In genomic region chr19:54159352-54160181, GRCh38 we compare ENCODE assay signal across 1 cellular context.
A peak's percentile ranks its signal among the peaks of the same experiment; 100 is the strongest.
TF ChIP-seq lines count a peak whose summit lies in the region.

Gene LENG1, minus strand, starts transcription at chr19:54159721. Its CDS starts 26 bp downstream, at chr19:54159695.

TF ChIP-seq in HepG2, 621 proteins besides CTCF, POLR2A, EP300 and RAD21 (continued from another document and continues in another):
- peak; percentile 57; the same call in 1 of the 2 replicates for TF ChIP-seq ZMAT3 (CRISPR knock-in tag; conservative IDR thresholded peaks at IDR 0.05)
- TF ChIP-seq ZNF17 (CRISPR knock-in tag; IDR thresholded peaks at IDR 0.05), result no peak
- no peak for TF ChIP-seq ZNF207 (IDR thresholded peaks at IDR 0.05; ENCODE audit: borderline replicate concordance)
- no peak for TF ChIP-seq FOXM1 (CRISPR knock-in tag; IDR thresholded peaks at IDR 0.05)
- no peak for TF ChIP-seq ZNF549 (CRISPR knock-in tag; IDR thresholded peaks at IDR 0.05)
- 0 out of 2 replicates have a peak, but pooled peaks have one; percentile 37 for TF ChIP-seq ARNTL (CRISPR knock-in tag; IDR thresholded peaks at IDR 0.05)
- TF ChIP-seq ZNF607 (CRISPR knock-in tag; IDR thresholded peaks at IDR 0.05; ENCODE audit: borderline replicate concordance), result no peak; the same call in 1 of the 2 replicates
- no peak for TF ChIP-seq ZNF674 (CRISPR knock-in tag; IDR thresholded peaks at IDR 0.05; ENCODE audit: low read depth)
- peak; percentile 66 for TF ChIP-seq DR1 (CRISPR knock-in tag; IDR thresholded peaks at IDR 0.05)
- TF ChIP-seq, protein P1, sequence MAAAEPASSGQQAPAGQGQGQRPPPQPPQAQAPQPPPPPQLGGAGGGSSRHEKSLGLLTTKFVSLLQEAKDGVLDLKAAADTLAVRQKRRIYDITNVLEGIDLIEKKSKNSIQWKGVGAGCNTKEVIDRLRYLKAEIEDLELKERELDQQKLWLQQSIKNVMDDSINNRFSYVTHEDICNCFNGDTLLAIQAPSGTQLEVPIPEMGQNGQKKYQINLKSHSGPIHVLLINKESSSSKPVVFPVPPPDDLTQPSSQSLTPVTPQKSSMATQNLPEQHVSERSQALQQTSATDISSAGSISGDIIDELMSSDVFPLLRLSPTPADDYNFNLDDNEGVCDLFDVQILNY (CRISPR knock-in tag; conservative IDR thresholded peaks at IDR 0.05), result peak; percentile 89; the same call in 1 of the 2 replicates
- no peak for TF ChIP-seq MLXIP (CRISPR knock-in tag; IDR thresholded peaks at IDR 0.05; ENCODE audit: borderline replicate concordance)
- no peak for TF ChIP-seq GFI1 (CRISPR knock-in tag; IDR thresholded peaks at IDR 0.05; ENCODE audit: borderline replicate concordance)
- TF ChIP-seq MEIS2 (CRISPR knock-in tag; IDR thresholded peaks at IDR 0.05), result 0 out of 2 replicates have a peak, but pooled peaks have one; percentile 52
- no peak for TF ChIP-seq NR2F1 (CRISPR knock-in tag; IDR thresholded peaks at IDR 0.05)
- TF ChIP-seq ZFP36L1 (CRISPR knock-in tag; IDR thresholded peaks at IDR 0.05), result no peak
- TF ChIP-seq ELF3 (CRISPR knock-in tag; IDR thresholded peaks at IDR 0.05), result peak; percentile 11
- TF ChIP-seq HMG20B (CRISPR knock-in tag; conservative IDR thresholded peaks at IDR 0.05), result no peak
- TF ChIP-seq, protein P2, sequence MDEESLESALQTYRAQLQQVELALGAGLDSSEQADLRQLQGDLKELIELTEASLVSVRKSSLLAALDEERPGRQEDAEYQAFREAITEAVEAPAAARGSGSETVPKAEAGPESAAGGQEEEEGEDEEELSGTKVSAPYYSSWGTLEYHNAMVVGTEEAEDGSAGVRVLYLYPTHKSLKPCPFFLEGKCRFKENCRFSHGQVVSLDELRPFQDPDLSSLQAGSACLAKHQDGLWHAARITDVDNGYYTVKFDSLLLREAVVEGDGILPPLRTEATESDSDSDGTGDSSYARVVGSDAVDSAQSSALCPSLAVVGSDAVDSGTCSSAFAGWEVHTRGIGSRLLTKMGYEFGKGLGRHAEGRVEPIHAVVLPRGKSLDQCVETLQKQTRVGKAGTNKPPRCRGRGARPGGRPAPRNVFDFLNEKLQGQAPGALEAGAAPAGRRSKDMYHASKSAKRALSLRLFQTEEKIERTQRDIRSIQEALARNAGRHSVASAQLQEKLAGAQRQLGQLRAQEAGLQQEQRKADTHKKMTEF (CRISPR knock-in tag; IDR thresholded peaks at IDR 0.05), result peak; percentile 62; the same call in 1 of the 2 replicates
- TF ChIP-seq ZNF724P (CRISPR knock-in tag; IDR thresholded peaks at IDR 0.05; ENCODE audit: borderline replicate concordance), result no peak
- 0 out of 2 replicates have a peak, but pooled peaks have one; percentile 53 for TF ChIP-seq ZNF563 (CRISPR knock-in tag; IDR thresholded peaks at IDR 0.05)
- TF ChIP-seq ZNF564 (CRISPR knock-in tag; IDR thresholded peaks at IDR 0.05), result no peak
- TF ChIP-seq NR1H2 (CRISPR knock-in tag; IDR thresholded peaks at IDR 0.05; ENCODE audit: borderline replicate concordance, low read depth), result no peak
- TF ChIP-seq, protein P3, sequence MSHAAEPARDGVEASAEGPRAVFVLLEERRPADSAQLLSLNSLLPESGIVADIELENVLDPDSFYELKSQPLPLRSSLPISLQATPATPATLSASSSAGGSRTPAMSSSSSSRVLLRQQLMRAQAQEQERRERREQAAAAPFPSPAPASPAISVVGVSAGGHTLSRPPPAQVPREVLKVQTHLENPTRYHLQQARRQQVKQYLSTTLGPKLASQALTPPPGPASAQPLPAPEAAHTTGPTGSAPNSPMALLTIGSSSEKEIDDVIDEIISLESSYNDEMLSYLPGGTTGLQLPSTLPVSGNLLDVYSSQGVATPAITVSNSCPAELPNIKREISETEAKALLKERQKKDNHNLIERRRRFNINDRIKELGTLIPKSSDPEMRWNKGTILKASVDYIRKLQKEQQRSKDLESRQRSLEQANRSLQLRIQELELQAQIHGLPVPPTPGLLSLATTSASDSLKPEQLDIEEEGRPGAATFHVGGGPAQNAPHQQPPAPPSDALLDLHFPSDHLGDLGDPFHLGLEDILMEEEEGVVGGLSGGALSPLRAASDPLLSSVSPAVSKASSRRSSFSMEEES (CRISPR knock-in tag; IDR thresholded peaks at IDR 0.05), result 0 out of 2 replicates have a peak, but pooled peaks have one; percentile 13
- TF ChIP-seq ZNF234 (CRISPR knock-in tag; conservative IDR thresholded peaks at IDR 0.05), result no peak
- TF ChIP-seq NBN (conservative IDR thresholded peaks at IDR 0.05), result no peak
- TF ChIP-seq, protein P4, sequence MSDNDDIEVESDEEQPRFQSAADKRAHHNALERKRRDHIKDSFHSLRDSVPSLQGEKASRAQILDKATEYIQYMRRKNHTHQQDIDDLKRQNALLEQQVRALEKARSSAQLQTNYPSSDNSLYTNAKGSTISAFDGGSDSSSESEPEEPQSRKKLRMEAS (IDR thresholded peaks at IDR 0.05), result peak; percentile 81
- TF ChIP-seq ZNF580 (CRISPR knock-in tag; IDR thresholded peaks at IDR 0.05; ENCODE audit: borderline replicate concordance, low read depth), result peak; percentile 48
- TF ChIP-seq, protein P5, sequence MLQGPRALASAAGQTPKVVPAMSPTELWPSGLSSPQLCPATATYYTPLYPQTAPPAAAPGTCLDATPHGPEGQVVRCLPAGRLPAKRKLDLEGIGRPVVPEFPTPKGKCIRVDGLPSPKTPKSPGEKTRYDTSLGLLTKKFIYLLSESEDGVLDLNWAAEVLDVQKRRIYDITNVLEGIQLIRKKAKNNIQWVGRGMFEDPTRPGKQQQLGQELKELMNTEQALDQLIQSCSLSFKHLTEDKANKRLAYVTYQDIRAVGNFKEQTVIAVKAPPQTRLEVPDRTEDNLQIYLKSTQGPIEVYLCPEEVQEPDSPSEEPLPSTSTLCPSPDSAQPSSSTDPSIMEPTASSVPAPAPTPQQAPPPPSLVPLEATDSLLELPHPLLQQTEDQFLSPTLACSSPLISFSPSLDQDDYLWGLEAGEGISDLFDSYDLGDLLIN (CRISPR knock-in tag; IDR thresholded peaks at IDR 0.05; ENCODE audit: borderline replicate concordance), result no peak
- TF ChIP-seq, protein P6, sequence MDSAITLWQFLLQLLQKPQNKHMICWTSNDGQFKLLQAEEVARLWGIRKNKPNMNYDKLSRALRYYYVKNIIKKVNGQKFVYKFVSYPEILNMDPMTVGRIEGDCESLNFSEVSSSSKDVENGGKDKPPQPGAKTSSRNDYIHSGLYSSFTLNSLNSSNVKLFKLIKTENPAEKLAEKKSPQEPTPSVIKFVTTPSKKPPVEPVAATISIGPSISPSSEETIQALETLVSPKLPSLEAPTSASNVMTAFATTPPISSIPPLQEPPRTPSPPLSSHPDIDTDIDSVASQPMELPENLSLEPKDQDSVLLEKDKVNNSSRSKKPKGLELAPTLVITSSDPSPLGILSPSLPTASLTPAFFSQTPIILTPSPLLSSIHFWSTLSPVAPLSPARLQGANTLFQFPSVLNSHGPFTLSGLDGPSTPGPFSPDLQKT (CRISPR knock-in tag; IDR thresholded peaks at IDR 0.05; ENCODE audit: borderline replicate concordance), result no peak
- TF ChIP-seq ZKSCAN1 (IDR thresholded peaks at IDR 0.05; ENCODE audit: low read length), result no peak
- TF ChIP-seq ARNT2 (CRISPR knock-in tag; IDR thresholded peaks at IDR 0.05; ENCODE audit: low read depth), result no peak
- no peak for TF ChIP-seq ZNF660 (CRISPR knock-in tag; IDR thresholded peaks at IDR 0.05; ENCODE audit: borderline replicate concordance, low read depth)
- TF ChIP-seq LBX2 (CRISPR knock-in tag; IDR thresholded peaks at IDR 0.05; ENCODE audit: borderline replicate concordance), result no peak
- TF ChIP-seq MIER3 (CRISPR knock-in tag; IDR thresholded peaks at IDR 0.05; ENCODE audit: borderline replicate concordance), result no peak
- no peak for TF ChIP-seq PLRG1 (conservative IDR thresholded peaks at IDR 0.05)
- no peak for TF ChIP-seq RARA (CRISPR knock-in tag; IDR thresholded peaks at IDR 0.05)
- no peak for TF ChIP-seq EHMT2 (IDR thresholded peaks at IDR 0.05; ENCODE audit: borderline replicate concordance, low read depth, low read length)
- TF ChIP-seq KDM3A (CRISPR knock-in tag; IDR thresholded peaks at IDR 0.05; ENCODE audit: low read depth), result no peak
- TF ChIP-seq NCOR1 (IDR thresholded peaks at IDR 0.05; ENCODE audit: borderline replicate concordance, low read length), result no peak
- no peak for TF ChIP-seq ZNF577 (CRISPR knock-in tag; IDR thresholded peaks at IDR 0.05; ENCODE audit: borderline replicate concordance, low read depth)
- TF ChIP-seq, protein P7, sequence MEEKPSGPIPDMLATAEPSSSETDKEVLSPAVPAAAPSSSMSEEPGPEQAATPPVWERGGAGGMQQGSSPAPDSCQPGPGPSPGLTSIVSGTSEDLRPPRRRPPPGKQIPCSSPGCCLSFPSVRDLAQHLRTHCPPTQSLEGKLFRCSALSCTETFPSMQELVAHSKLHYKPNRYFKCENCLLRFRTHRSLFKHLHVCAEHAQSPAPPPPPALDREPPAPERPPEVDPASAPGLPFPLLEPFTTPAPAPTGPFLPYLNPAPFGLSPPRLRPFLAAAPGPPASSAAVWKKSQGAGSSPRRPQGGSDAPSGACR (CRISPR knock-in tag; IDR thresholded peaks at IDR 0.05), result peak; percentile 45; the same call in 1 of the 2 replicates
- no peak for TF ChIP-seq ZNF34 (CRISPR knock-in tag; IDR thresholded peaks at IDR 0.05; ENCODE audit: borderline replicate concordance)
- TF ChIP-seq ZNF33B (CRISPR knock-in tag; IDR thresholded peaks at IDR 0.05), result no peak
- TF ChIP-seq ZUFSP (CRISPR knock-in tag; IDR thresholded peaks at IDR 0.05; ENCODE audit: borderline replicate concordance), result no peak
- peak; percentile 88 for TF ChIP-seq THAP11 (CRISPR knock-in tag; IDR thresholded peaks at IDR 0.05)
- TF ChIP-seq ZNF639 (CRISPR knock-in tag; conservative IDR thresholded peaks at IDR 0.05), result peak; percentile 67; the same call in 1 of the 2 replicates
- no peak for TF ChIP-seq HMGA1 (CRISPR knock-in tag; conservative IDR thresholded peaks at IDR 0.05)
- TF ChIP-seq MED13 (CRISPR knock-in tag; IDR thresholded peaks at IDR 0.05), result no peak
- TF ChIP-seq ATAD3A (CRISPR knock-in tag; IDR thresholded peaks at IDR 0.05), result 0 out of 2 replicates have a peak, but pooled peaks have one; percentile 54
- no peak for TF ChIP-seq ZNF24 (IDR thresholded peaks at IDR 0.05)
- TF ChIP-seq WIZ (CRISPR knock-in tag; IDR thresholded peaks at IDR 0.05), result no peak
- peak; percentile 94 for TF ChIP-seq SIN3B (IDR thresholded peaks at IDR 0.05; ENCODE audit: low read length)
- TF ChIP-seq ZBTB7B (CRISPR knock-in tag; IDR thresholded peaks at IDR 0.05), result no peak
- TF ChIP-seq ATRX (CRISPR knock-in tag; IDR thresholded peaks at IDR 0.05; ENCODE audit: borderline replicate concordance), result no peak
- no peak for TF ChIP-seq JUNB (CRISPR knock-in tag; IDR thresholded peaks at IDR 0.05; ENCODE audit: borderline replicate concordance)
- no peak for TF ChIP-seq PAF1 (CRISPR knock-in tag; IDR thresholded peaks at IDR 0.05)
- no peak for TF ChIP-seq NFE2L2 (IDR thresholded peaks at IDR 0.05; ENCODE audit: low read length)
- TF ChIP-seq NFKB2 (CRISPR knock-in tag; IDR thresholded peaks at IDR 0.05; ENCODE audit: borderline replicate concordance), result 0 out of 2 replicates have a peak, but pooled peaks have one; percentile 17
- TF ChIP-seq REPIN1 (CRISPR knock-in tag; IDR thresholded peaks at IDR 0.05; ENCODE audit: borderline replicate concordance, low read depth), result peak; percentile 79; the same call in 1 of the 2 replicates
- no peak for TF ChIP-seq ZSCAN20 (CRISPR knock-in tag; IDR thresholded peaks at IDR 0.05; ENCODE audit: borderline replicate concordance)
